Comparison of ENCODE assay signal across 23 cellular contexts in the genomic region with DNA sequence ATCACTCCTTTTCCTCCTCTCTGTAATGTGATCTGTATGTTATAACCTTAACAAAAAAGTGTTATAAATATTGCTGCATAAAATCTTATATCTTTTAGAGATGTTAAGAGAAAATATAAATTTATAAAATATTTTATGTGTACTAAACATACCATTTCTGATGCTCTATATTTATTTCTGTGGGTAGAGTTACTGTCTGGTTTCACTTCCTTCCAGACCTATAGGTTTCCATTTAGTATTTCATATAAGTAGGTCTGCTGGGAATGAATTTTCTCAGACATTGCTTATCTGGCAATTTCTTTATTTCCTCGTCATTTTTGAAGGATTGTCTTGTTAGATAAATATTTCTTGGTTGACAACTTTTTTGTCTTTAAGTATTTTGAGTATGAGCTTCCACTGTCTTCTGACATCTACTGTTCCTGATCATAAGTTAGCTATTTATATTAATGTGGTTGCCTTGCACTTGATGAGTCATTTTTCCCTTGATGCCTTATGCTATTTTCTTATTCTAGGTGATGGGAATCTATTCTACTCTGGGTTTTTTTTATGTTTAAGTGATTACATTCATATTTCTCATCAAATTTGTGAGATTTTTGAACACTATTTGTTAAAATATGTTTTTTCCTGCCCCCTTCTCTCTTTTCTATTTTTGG. TPM values are rescaled to one million over a fixed set of nuclear protein-coding genes. Genes with fewer than 3 reads are reported as not detected.
DNase-seq lines count a peak whose midpoint lies in the region; ATAC-seq and TF ChIP-seq lines count a peak whose summit lies in the region.
"Had no signal": no experiment of that assay in that cellular context is flagged by ENCODE, and none has a peak within 500 bp of the region (broad histone marks: within the 10 kb centered on the region; RNA-seq: fewer than 3 reads in every experiment).

No MANE protein-coding gene starts in this region.

- no peak overlapping the region for H3K4me3 ChIP-seq in astrocyte of the spinal cord (ENCODE audit: low read depth, low read length)
- H3K4me3 ChIP-seq: heart right ventricle, lung, transverse colon had no signal

- DNase-seq in Caki2 (ENCODE audit: low read depth) (peak; percentile 33), H4 (ENCODE audit: low spot score) (peak; percentile 52), HT1080 (ENCODE audit: low read depth) (peak; percentile 18), astrocyte of the spinal cord (ENCODE audit: low read depth, low spot score) (peak; percentile 38), 8988T (no peak), NCI-H146 (lab: John Stamatoyannopoulos, UW) (no peak), NCI-H1092 (lab: John Stamatoyannopoulos, UW) (no peak)
- DNase-seq: activated CD4-positive, alpha-beta memory T cell treated with anti-CD3 and anti-CD28 coated beads for 36 hours; activated naive CD4-positive, alpha-beta T cell treated with anti-CD3 and anti-CD28 coated beads for 36 hours; activated T-cell treated with anti-CD3 and anti-CD28 coated beads, Interleukin-2, amount 50 U/mL, for 1 hour; CD4-positive, alpha-beta memory T cell; DND-41; endodermal cell; heart right ventricle; immature natural killer cell; KBM-7; NCI-H1436 treated with DMSO at 0.1 percent for 48 hours; NCI-H2227 treated with DMSO at 0.1 percent for 48 hours; RPMI8226; transverse colon had no signal

- in situ Hi-C loops in Caki2 (cut with HindIII; ENCODE audit: low pct_unique_long_range_greater_than_20kb, low sequenced_read_pairs), result no loop called here
- in situ Hi-C loops in astrocyte of the spinal cord (cut with HindIII; ENCODE audit: low sequenced_read_pairs), result no loop called here

- no peak for ATAC-seq in HG02884 (IDR thresholded peaks at IDR 0.05; ENCODE audit: unreplicated experiment)
- ATAC-seq: heart right ventricle, sciatic nerve had no signal

- no peak for TF ChIP-seq CTCF in astrocyte of the spinal cord (IDR thresholded peaks at IDR 0.05; ENCODE audit: low read depth, low read length)

RNA-seq across cellular contexts. Expression of gene THSD7A, which starts 11.2 kb away (rescaled TPM):
- total RNA-seq in Caki2 (2014; rRNA removed; shearing (Covaris generic); ENCODE audit: low replicate concordance), result 0.06 and 0.20 TPM in 2 replicates
- total RNA-seq in H4 (2014; rRNA removed; shearing (Covaris generic)), result 0.27 and 0.41 TPM in 2 replicates
- not detected in 2 replicates for total RNA-seq in HT1080 (2014; rRNA removed; shearing (Covaris generic))
- polyA plus RNA-seq in HT1080 (2015; cell fraction: cytosol; rRNA removed), result under 0.01 TPM in 1 of 2 replicates, not detected in the other
- polyA plus RNA-seq in HT1080 (2015; cell fraction: nucleus; rRNA removed), result 0.14 TPM in 1 of 2 replicates, not detected in the other
- total RNA-seq: activated CD4-positive, alpha-beta memory T cell treated with anti-CD3 and anti-CD28 coated beads for 36 hours; activated naive CD4-positive, alpha-beta T cell treated with anti-CD3 and anti-CD28 coated beads for 36 hours; CD4-positive, alpha-beta memory T cell had no signal
- polyA plus RNA-seq: CD4-positive, alpha-beta memory T cell; immature natural killer cell had no signal

Comparison
In these comparisons a context has a peak if more than half of its experiments do, and no peak if none do; other contexts are left out.
1. DNase-seq: peak in Caki2 (single experiment), H4 (single experiment), HT1080 (single experiment) and astrocyte of the spinal cord (single experiment); none in 8988T (single experiment), NCI-H146 (single experiment) and NCI-H1092 (single experiment).